7 cellular contexts compared by ENCODE assay signal in the genomic region with DNA sequence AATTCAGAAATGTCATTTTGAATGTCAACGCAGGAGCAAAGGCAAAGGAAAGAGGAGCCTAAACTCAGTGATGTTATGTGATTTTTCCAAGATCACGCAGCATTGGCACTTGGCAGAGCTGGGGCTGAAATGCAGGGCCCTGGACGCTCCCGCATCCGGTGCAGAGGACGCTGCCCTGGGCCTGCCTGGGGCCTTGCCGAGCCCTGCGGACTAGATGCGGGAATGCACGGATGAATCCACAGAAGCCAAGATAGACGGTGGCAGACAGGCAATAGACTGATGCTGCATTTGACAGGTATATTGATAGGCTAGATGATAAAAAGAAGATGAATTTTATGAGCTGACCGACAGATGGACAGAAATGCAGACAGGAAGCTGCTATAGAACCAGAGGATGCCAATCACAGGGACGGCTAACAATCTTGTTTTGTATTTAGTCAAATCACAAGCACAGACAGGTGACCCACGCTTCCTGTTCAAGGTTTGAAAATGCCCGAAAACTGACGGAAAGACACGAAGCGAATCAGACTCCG. TPM values are rescaled to one million over a fixed set of nuclear protein-coding genes. Genes with fewer than 3 reads are reported as not detected.
DNase-seq lines count a peak whose midpoint lies in the region; ATAC-seq, FAIRE-seq and TF ChIP-seq lines count a peak whose summit lies in the region.

No MANE protein-coding gene starts in this region.

- no peak for FAIRE-seq in small intestine (lab: Jason Lieb, UNC)

- peaks cover 52% of the 10 kb centered on the region for H3K4me1 Mint-ChIP-seq in WTC11

- H3K9me3 Mint-ChIP-seq in WTC11: no peaks in the 10 kb centered on the region

- H3K4me1 ChIP-seq in HAP-1 (peaks cover 6% of the 10 kb centered on the region; the same call in 1 of the 2 replicates), small intestine (ENCODE audit: control insufficient read depth in 2 of 2, insufficient read depth in 1 of 2, low read depth in 1 of 2, low read length in 1 of 2) (peaks cover 1 to 8% of the 10 kb centered on the region in 2 donors)

- no peaks in the 10 kb centered on the region; the same call in 1 of the 2 replicates for H3K27me3 Mint-ChIP-seq in WTC11 (ENCODE audit: low read depth)

- CTCF ChIA-PET in WTC11 (lab: Charles Lee): interaction anchor here (0.6 to 4.9 kb wide), 32 partner anchors 8 to 347 kb away, joined by 3 to 94 read pairs (median 4); a partner anchor contains a TSS

- H3K27me3 ChIP-seq in HAP-1 (ENCODE audit: low read depth): no peaks in the 10 kb centered on the region
- no peaks in the 10 kb centered on the region for H3K27me3 ChIP-seq in small intestine (ENCODE audit: control insufficient read depth in 2 of 2, insufficient read depth in 2 of 2, low read length in 2 of 2)

- H3K4me3 Mint-ChIP-seq in WTC11: peak overlapping the region; percentile 65

- H3K36me3 ChIP-seq in HAP-1 (replicated peaks) (peaks cover 9% of the 10 kb centered on the region), small intestine (ENCODE audit: control insufficient read depth in 2 of 2, insufficient read depth in 2 of 2, low read length in 2 of 2) (no peaks in the 10 kb centered on the region)

- DNase-seq in HAP-1 (ENCODE audit: low spot score in 2 of 2) (no peak), WTC11 (ENCODE audit: low spot score) (peak; percentile 37), left ventricle myocardium superior (peak; percentile 51), small intestine (no peak), glomerular visceral epithelial cell (ENCODE audit: extremely low spot score) (no peak)
- no peak for DNase-seq in activated effector memory CD4-positive, alpha-beta T cell treated with Interleukin-2 at 50 U/mL for 16 hours

- no peaks in the 10 kb centered on the region for H3K36me3 Mint-ChIP-seq in WTC11

- POLR2A ChIA-PET in WTC11 (lab: Charles Lee): interaction anchor here (0.7 to 2.3 kb wide), 8 partner anchors 9 to 167 kb away, joined by 3 to 14 read pairs (median 4); a partner anchor contains a TSS

- peak overlapping the region; percentile 60 to 92 for H3K27ac ChIP-seq in small intestine (ENCODE audit: low read depth in 1 of 2, low read length in 1 of 2)

- no peaks in the 10 kb centered on the region for H3K9me3 ChIP-seq in HAP-1
- no peaks in the 10 kb centered on the region for H3K9me3 ChIP-seq in small intestine (ENCODE audit: control insufficient read depth, low read depth)

- in situ Hi-C loops in HAP-1 (cut with MboI; ENCODE audit: low sequenced_read_pairs): loop anchor here (5.0 kb wide), 2 partner anchors 109 to 309 kb away; no protein-coding TSS in a partner anchor

- peak overlapping the region; percentile 83 for H3K4me3 ChIP-seq in HAP-1
- no peak overlapping the region for H3K4me3 ChIP-seq in small intestine (ENCODE audit: low read depth in 1 of 2, low read length in 2 of 2)

- no peak for TF ChIP-seq CTCF in WTC11 (IDR thresholded peaks at IDR 0.05)

- ATAC-seq in WTC11 (no peak), left ventricle myocardium superior (no peak), GM21825 (IDR thresholded peaks at IDR 0.05; ENCODE audit: unreplicated experiment) (no peak)

- WGBS in small intestine, 3 donors: 7 to 26% (median 19%) methylated on average over 19 of the region's 19 CpGs

- peak overlapping the region; percentile 73 for H3K27ac Mint-ChIP-seq in WTC11

- intact Hi-C loops in left ventricle myocardium superior (cut with micrococcal nuclease): no loop called here

TF ChIP-seq in WTC11, 78 proteins besides CTCF, POLR2A, EP300 and RAD21:
- TF ChIP-seq, protein P1, sequence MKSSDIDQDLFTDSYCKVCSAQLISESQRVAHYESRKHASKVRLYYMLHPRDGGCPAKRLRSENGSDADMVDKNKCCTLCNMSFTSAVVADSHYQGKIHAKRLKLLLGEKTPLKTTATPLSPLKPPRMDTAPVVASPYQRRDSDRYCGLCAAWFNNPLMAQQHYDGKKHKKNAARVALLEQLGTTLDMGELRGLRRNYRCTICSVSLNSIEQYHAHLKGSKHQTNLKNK (CRISPR knock-in tag; IDR thresholded peaks at IDR 0.05): no peak
- TF ChIP-seq GTF2I (CRISPR knock-in tag; conservative IDR thresholded peaks at IDR 0.05) (no peak), ESRRA (CRISPR knock-in tag; IDR thresholded peaks at IDR 0.05; ENCODE audit: borderline replicate concordance) (no peak), NR2C2 (CRISPR knock-in tag; IDR thresholded peaks at IDR 0.05) (no peak), NFE2L1 (CRISPR knock-in tag; IDR thresholded peaks at IDR 0.05) (no peak)
- TF ChIP-seq, protein P2, sequence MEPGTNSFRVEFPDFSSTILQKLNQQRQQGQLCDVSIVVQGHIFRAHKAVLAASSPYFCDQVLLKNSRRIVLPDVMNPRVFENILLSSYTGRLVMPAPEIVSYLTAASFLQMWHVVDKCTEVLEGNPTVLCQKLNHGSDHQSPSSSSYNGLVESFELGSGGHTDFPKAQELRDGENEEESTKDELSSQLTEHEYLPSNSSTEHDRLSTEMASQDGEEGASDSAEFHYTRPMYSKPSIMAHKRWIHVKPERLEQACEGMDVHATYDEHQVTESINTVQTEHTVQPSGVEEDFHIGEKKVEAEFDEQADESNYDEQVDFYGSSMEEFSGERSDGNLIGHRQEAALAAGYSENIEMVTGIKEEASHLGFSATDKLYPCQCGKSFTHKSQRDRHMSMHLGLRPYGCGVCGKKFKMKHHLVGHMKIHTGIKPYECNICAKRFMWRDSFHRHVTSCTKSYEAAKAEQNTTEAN (CRISPR knock-in tag; IDR thresholded peaks at IDR 0.05): no peak

RNA-seq across cellular contexts. Expression of a gene that starts 0.7 kb away (rescaled TPM):
- total RNA-seq in WTC11 (2021) (50.8 to 57.4 TPM (median 51.4 TPM) in 3 replicates), left ventricle myocardium superior (49.4 TPM)
- polyA plus RNA-seq in small intestine: 10 to 100 TPM; 25.9 to 29.5 (median 26.6) TPM

RNA-seq across cellular contexts. Expression of a gene that starts 25.0 kb away (rescaled TPM):
- total RNA-seq in WTC11 (2021): 93.8 to 108 TPM (median 106 TPM) in 3 replicates
- total RNA-seq in left ventricle myocardium superior: 13.1 TPM
- polyA plus RNA-seq in small intestine: 1 to 10 TPM; 1.1 to 7.9 (median 3.0) TPM

Comparison
In these comparisons a context has a peak if more than half of its experiments do, and no peak if none do; other contexts are left out.
1. DNase-seq: peak in WTC11 (single experiment) and left ventricle myocardium superior (single experiment); none in HAP-1 (0 of 2), small intestine (single experiment), glomerular visceral epithelial cell (single experiment) and activated effector memory CD4-positive, alpha-beta T cell treated with Interleukin-2 at 50 U/mL for 16 hours (single experiment).